1 cellular context compared by ENCODE assay signal in genomic region chr1:162235261-162235780, GRCh38.
TF ChIP-seq lines count a peak whose summit lies in the region.

No MANE protein-coding gene starts in this region.

TF ChIP-seq in HepG2, 621 proteins besides CTCF, POLR2A, EP300 and RAD21 (continued from another document and continues in another):
- TF ChIP-seq ZNF281 (CRISPR knock-in tag; IDR thresholded peaks at IDR 0.05; ENCODE audit: borderline replicate concordance) (peak; percentile 18; the same call in 1 of the 2 replicates), KDM4B (CRISPR knock-in tag; IDR thresholded peaks at IDR 0.05) (peak; percentile 35; the same call in 1 of the 2 replicates), ZNF12 (CRISPR knock-in tag; IDR thresholded peaks at IDR 0.05) (peak; percentile 79), USF2 (IDR thresholded peaks at IDR 0.05; ENCODE audit: low read depth, low read length) (no peak), USF2 (CRISPR knock-in tag; IDR thresholded peaks at IDR 0.05; ENCODE audit: borderline replicate concordance) (no peak), FOXA1 (IDR thresholded peaks at IDR 0.05) (no peak), FOXA1 (CRISPR knock-in tag; IDR thresholded peaks at IDR 0.05) (peak; percentile 62), FOSL2 (CRISPR knock-in tag; IDR thresholded peaks at IDR 0.05) (peak; percentile 74), SOX6 (IDR thresholded peaks at IDR 0.05) (no peak), SOX6 (CRISPR knock-in tag; IDR thresholded peaks at IDR 0.05) (peak; percentile 90), NONO (IDR thresholded peaks at IDR 0.05) (no peak), NONO (CRISPR knock-in tag; conservative IDR thresholded peaks at IDR 0.05) (no peak), TCF7L2 (IDR thresholded peaks at IDR 0.05; ENCODE audit: low read depth, low read length) (no peak), ZNF407 (CRISPR knock-in tag; IDR thresholded peaks at IDR 0.05; ENCODE audit: not compliant biosample characterization) (no peak), YEATS4 (CRISPR knock-in tag; IDR thresholded peaks at IDR 0.05; ENCODE audit: borderline replicate concordance) (no peak), KDM5B (CRISPR knock-in tag; IDR thresholded peaks at IDR 0.05; ENCODE audit: borderline replicate concordance) (no peak), ZNF747 (CRISPR knock-in tag; IDR thresholded peaks at IDR 0.05; ENCODE audit: borderline replicate concordance) (no peak), NFRKB (IDR thresholded peaks at IDR 0.05) (no peak), CENPT (CRISPR knock-in tag; IDR thresholded peaks at IDR 0.05; ENCODE audit: low read depth) (no peak), ZBTB40 (IDR thresholded peaks at IDR 0.05) (no peak), ZBTB40 (CRISPR knock-in tag; IDR thresholded peaks at IDR 0.05) (no peak), SRY (CRISPR knock-in tag; IDR thresholded peaks at IDR 0.05) (no peak), JUNB (CRISPR knock-in tag; IDR thresholded peaks at IDR 0.05; ENCODE audit: borderline replicate concordance) (no peak), ZNF558 (CRISPR knock-in tag; IDR thresholded peaks at IDR 0.05; ENCODE audit: borderline replicate concordance) (no peak), KAT7 (CRISPR knock-in tag; IDR thresholded peaks at IDR 0.05; ENCODE audit: borderline replicate concordance) (no peak), ZNF205 (CRISPR knock-in tag; IDR thresholded peaks at IDR 0.05) (0 out of 2 replicates have a peak, but pooled peaks have one; percentile 42), ZNF768 (CRISPR knock-in tag; IDR thresholded peaks at IDR 0.05) (no peak), ZNF780A (CRISPR knock-in tag; IDR thresholded peaks at IDR 0.05) (no peak), WIZ (CRISPR knock-in tag; IDR thresholded peaks at IDR 0.05) (0 out of 2 replicates have a peak, but pooled peaks have one; percentile 49), MEIS1 (CRISPR knock-in tag; IDR thresholded peaks at IDR 0.05; ENCODE audit: borderline replicate concordance) (no peak)
- TF ChIP-seq, protein P1, sequence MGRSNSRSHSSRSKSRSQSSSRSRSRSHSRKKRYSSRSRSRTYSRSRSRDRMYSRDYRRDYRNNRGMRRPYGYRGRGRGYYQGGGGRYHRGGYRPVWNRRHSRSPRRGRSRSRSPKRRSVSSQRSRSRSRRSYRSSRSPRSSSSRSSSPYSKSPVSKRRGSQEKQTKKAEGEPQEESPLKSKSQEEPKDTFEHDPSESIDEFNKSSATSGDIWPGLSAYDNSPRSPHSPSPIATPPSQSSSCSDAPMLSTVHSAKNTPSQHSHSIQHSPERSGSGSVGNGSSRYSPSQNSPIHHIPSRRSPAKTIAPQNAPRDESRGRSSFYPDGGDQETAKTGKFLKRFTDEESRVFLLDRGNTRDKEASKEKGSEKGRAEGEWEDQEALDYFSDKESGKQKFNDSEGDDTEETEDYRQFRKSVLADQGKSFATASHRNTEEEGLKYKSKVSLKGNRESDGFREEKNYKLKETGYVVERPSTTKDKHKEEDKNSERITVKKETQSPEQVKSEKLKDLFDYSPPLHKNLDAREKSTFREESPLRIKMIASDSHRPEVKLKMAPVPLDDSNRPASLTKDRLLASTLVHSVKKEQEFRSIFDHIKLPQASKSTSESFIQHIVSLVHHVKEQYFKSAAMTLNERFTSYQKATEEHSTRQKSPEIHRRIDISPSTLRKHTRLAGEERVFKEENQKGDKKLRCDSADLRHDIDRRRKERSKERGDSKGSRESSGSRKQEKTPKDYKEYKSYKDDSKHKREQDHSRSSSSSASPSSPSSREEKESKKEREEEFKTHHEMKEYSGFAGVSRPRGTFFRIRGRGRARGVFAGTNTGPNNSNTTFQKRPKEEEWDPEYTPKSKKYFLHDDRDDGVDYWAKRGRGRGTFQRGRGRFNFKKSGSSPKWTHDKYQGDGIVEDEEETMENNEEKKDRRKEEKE (IDR thresholded peaks at IDR 0.05): no peak
- TF ChIP-seq, protein P2, sequence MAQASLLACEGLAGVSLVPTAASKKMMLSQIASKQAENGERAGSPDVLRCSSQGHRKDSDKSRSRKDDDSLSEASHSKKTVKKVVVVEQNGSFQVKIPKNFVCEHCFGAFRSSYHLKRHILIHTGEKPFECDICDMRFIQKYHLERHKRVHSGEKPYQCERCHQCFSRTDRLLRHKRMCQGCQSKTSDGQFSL (CRISPR knock-in tag; IDR thresholded peaks at IDR 0.05): no peak
